27 cellular contexts compared by ENCODE assay signal in genomic region chr3:123641084-123641462, GRCh38. TPM values are rescaled to one million over a fixed set of nuclear protein-coding genes. Genes with fewer than 3 reads are reported as not detected.
A peak's percentile ranks its signal among the peaks of the same experiment; 100 is the strongest.
DNase-seq lines count a peak whose midpoint lies in the region; ATAC-seq and TF ChIP-seq lines count a peak whose summit lies in the region.
"Had no signal": no experiment of that assay in that cellular context is flagged by ENCODE, and none has a peak within 500 bp of the region (broad histone marks: within the 10 kb centered on the region; RNA-seq: fewer than 3 reads in every experiment).

No MANE protein-coding gene starts in this region.

- intact Hi-C loops in stomach (cut with DNase I; ENCODE audit: low total_unique reads) (no loop called here), heart right ventricle (cut with DNase I) (loop anchor here in 1 of 10 donors (10.0 kb wide), 1 partner anchor 334 kb away; no protein-coding TSS in a partner anchor)

- H3K27me3 ChIP-seq in adipocyte (replicated peaks; ENCODE audit: control insufficient read depth, insufficient read depth, low read length) (no peaks in the 10 kb centered on the region), muscle layer of colon (ENCODE audit: control insufficient read depth in 1 of 2, insufficient read depth in 2 of 2, low read length in 2 of 2) (no peaks in the 10 kb centered on the region), stomach (no peaks in the 10 kb centered on the region), heart right ventricle (no peaks in the 10 kb centered on the region)
- H3K27me3 ChIP-seq: neutrophil, Peyer's patch had no signal

- peaks cover 45% of the 10 kb centered on the region for H3K36me3 Mint-ChIP-seq in HFFc6 (ENCODE audit: low read depth)
- H3K36me3 Mint-ChIP-seq in activated naive CD4-positive, alpha-beta T cell treated with anti-CD3 and anti-CD28 coated beads, Interleukin-2, amount 50 U/mL, for 72 hours = no peaks in the 10 kb centered on the region
- H3K36me3 Mint-ChIP-seq: activated naive CD8-positive, alpha-beta T cell; memory B cell; stimulated activated naive B cell treated with anti-CD40 and anti-IgM and Interleukin-4, amounts not matched to agents 10 μg/mL and 1 μg/mL and 100 μg/mL, for 72 hours had no signal

- no peaks in the 10 kb centered on the region for H3K9me3 ChIP-seq in adipocyte (ENCODE audit: control insufficient read depth, low read length)
- no peaks in the 10 kb centered on the region for H3K9me3 ChIP-seq in muscle layer of colon (ENCODE audit: low read length)
- H3K9me3 ChIP-seq in stomach = no peaks in the 10 kb centered on the region
- H3K9me3 ChIP-seq in heart right ventricle = no peaks in the 10 kb centered on the region
- H3K9me3 ChIP-seq: A549, neutrophil, Peyer's patch had no signal

- H3K36me3 ChIP-seq in adipocyte (ENCODE audit: control insufficient read depth, insufficient read depth, low read length, severe bottlenecking) = peaks cover 37% of the 10 kb centered on the region
- peaks cover 62% of the 10 kb centered on the region for H3K36me3 ChIP-seq in muscle layer of colon (ENCODE audit: insufficient read depth, low read length)
- H3K36me3 ChIP-seq in stomach = peaks cover 16 to 66% (median 30%) of the 10 kb centered on the region in 4 donors
- H3K36me3 ChIP-seq in heart right ventricle = peaks cover 0 to 15% (median 0%) of the 10 kb centered on the region in 9 donors
- H3K36me3 ChIP-seq: neutrophil had no signal

- 62 to 86% (median 79%) methylated on average over 2 of the region's 2 CpGs for WGBS in stomach, 5 donors
- whole genome bisulfite sequencing in heart right ventricle, 2 donors = 89 to 92% methylated on average over 2 of the region's 2 CpGs

- H3K4me1 Mint-ChIP-seq in HFFc6 (ENCODE audit: low read depth) = peaks cover 50% of the 10 kb centered on the region
- H3K4me1 Mint-ChIP-seq: memory B cell had no signal

- no peak for ATAC-seq in activated naive CD4-positive, alpha-beta T cell treated with anti-CD3 and anti-CD28 coated beads, Interleukin-2, amount 50 U/mL, for 72 hours
- no peak for ATAC-seq in heart right ventricle
- ATAC-seq in HG03139 (IDR thresholded peaks at IDR 0.05; ENCODE audit: unreplicated experiment) = no peak
- ATAC-seq: A549; activated CD8-positive, alpha-beta T cell treated with anti-CD3 and anti-CD28 coated beads, Interleukin-2, amount 10 ng/mL, durations not matched to agents 7 days and 5 days; effector memory CD8-positive, alpha-beta T cell; HCT116; left lobe of liver; stimulated activated naive B cell treated with anti-CD40 and anti-IgM and Interleukin-4, amounts not matched to agents 10 μg/mL and 1 μg/mL and 100 μg/mL, for 72 hours had no signal

- no peak overlapping the region for H3K4me3 ChIP-seq in adipocyte (ENCODE audit: low read length)
- no peak overlapping the region for H3K4me3 ChIP-seq in muscle layer of colon (ENCODE audit: low read depth in 1 of 2, low read length in 2 of 2)
- H3K4me3 ChIP-seq in stomach = no peak overlapping the region
- no peak overlapping the region for H3K4me3 ChIP-seq in heart right ventricle
- H3K4me3 ChIP-seq: A549, coronary artery, Peyer's patch had no signal

- no peaks in the 10 kb centered on the region for H3K9me3 Mint-ChIP-seq in HFFc6
- H3K9me3 Mint-ChIP-seq in activated naive CD4-positive, alpha-beta T cell treated with anti-CD3 and anti-CD28 coated beads, Interleukin-2, amount 50 U/mL, for 72 hours = no peaks in the 10 kb centered on the region
- H3K9me3 Mint-ChIP-seq: effector memory CD8-positive, alpha-beta T cell; memory B cell; stimulated activated naive B cell treated with anti-CD40 and anti-IgM and Interleukin-4, amounts not matched to agents 10 μg/mL and 1 μg/mL and 100 μg/mL, for 72 hours had no signal

- H3K9ac ChIP-seq in adipocyte (ENCODE audit: low read length) (peak overlapping the region; percentile 80), muscle layer of colon (ENCODE audit: low read length) (peak overlapping the region; percentile 29)

- no peak for TF ChIP-seq EP300 in stomach (IDR thresholded peaks at IDR 0.05)

- peaks cover 64% of the 10 kb centered on the region for H3K4me1 ChIP-seq in adipocyte (ENCODE audit: control insufficient read depth, insufficient read depth, low read length)
- H3K4me1 ChIP-seq in muscle layer of colon (ENCODE audit: insufficient read depth, low read length) = peaks cover 98% of the 10 kb centered on the region
- H3K4me1 ChIP-seq in stomach = peaks cover 0 to 45% (median 17%) of the 10 kb centered on the region in 4 donors
- H3K4me1 ChIP-seq in heart right ventricle = peaks cover 0 to 12% (median 0%) of the 10 kb centered on the region in 9 donors
- H3K4me1 ChIP-seq: A549 had no signal

- peaks cover 18% of the 10 kb centered on the region for H3K27me3 Mint-ChIP-seq in HFFc6 (ENCODE audit: insufficient read depth)
- H3K27me3 Mint-ChIP-seq: activated naive CD8-positive, alpha-beta T cell; stimulated activated naive B cell treated with anti-CD40 and anti-IgM and Interleukin-4, amounts not matched to agents 10 μg/mL and 1 μg/mL and 100 μg/mL, for 72 hours had no signal

- peak overlapping the region; percentile 92 for H3K27ac Mint-ChIP-seq in HFFc6
- H3K27ac Mint-ChIP-seq in activated naive CD4-positive, alpha-beta T cell treated with anti-CD3 and anti-CD28 coated beads, Interleukin-2, amount 50 U/mL, for 72 hours = no peak overlapping the region
- H3K27ac Mint-ChIP-seq: activated CD8-positive, alpha-beta T cell treated with anti-CD3 and anti-CD28 coated beads, Interleukin-2, amount 10 ng/mL, durations not matched to agents 7 days and 5 days; activated naive CD8-positive, alpha-beta T cell; effector memory CD8-positive, alpha-beta T cell; memory B cell; progenitor cell of endocrine pancreas; stimulated activated naive B cell treated with anti-CD40 and anti-IgM and Interleukin-4, amounts not matched to agents 10 μg/mL and 1 μg/mL and 100 μg/mL, for 72 hours had no signal

- no peak for TF ChIP-seq CTCF in HFFc6 (IDR thresholded peaks at IDR 0.05)
- TF ChIP-seq CTCF in stomach (IDR thresholded peaks at IDR 0.05) = no peak
- TF ChIP-seq CTCF in heart right ventricle (IDR thresholded peaks at IDR 0.05) = no peak

- peak overlapping the region; percentile 51; the same call in 1 of the 2 replicates for H3K4me3 Mint-ChIP-seq in HFFc6
- H3K4me3 Mint-ChIP-seq: activated CD8-positive, alpha-beta T cell treated with anti-CD3 and anti-CD28 coated beads, Interleukin-2, amount 10 ng/mL, durations not matched to agents 7 days and 5 days; activated naive CD8-positive, alpha-beta T cell; effector memory CD8-positive, alpha-beta T cell; memory B cell; stimulated activated naive B cell treated with anti-CD40 and anti-IgM and Interleukin-4, amounts not matched to agents 10 μg/mL and 1 μg/mL and 100 μg/mL, for 72 hours had no signal

- H3K27ac ChIP-seq in muscle layer of colon (ENCODE audit: low read depth, low read length) (peak overlapping the region; percentile 62), stomach (peak overlapping the region in 4 of 5 donors; percentile 24 to 82 (median 66)), heart right ventricle (no peak overlapping the region)
- H3K27ac ChIP-seq: A549, neutrophil, VCaP had no signal

- TF ChIP-seq POLR2A in stomach (IDR thresholded peaks at IDR 0.05) = no peak

- DNase-seq in HFFc6 (no peak), adipocyte (ENCODE audit: low read depth) (no peak), stomach (no peak), heart right ventricle (no peak), GM19240 (ENCODE audit: insufficient read length, low spot score) (no peak)
- no peak for DNase-seq in activated naive CD4-positive, alpha-beta T cell treated with anti-CD3 and anti-CD28 coated beads, Interleukin-2, amount 50 U/mL, for 72 hours (ENCODE audit: low spot score in 2 of 2)
- DNase-seq: activated CD4-positive, alpha-beta T cell treated with anti-CD3 and anti-CD28 coated beads for 4 hours; activated CD8-positive, alpha-beta T cell treated with anti-CD3 and anti-CD28 coated beads, Interleukin-2, amount 10 ng/mL, durations not matched to agents 7 days and 5 days; effector memory CD8-positive, alpha-beta T cell; glutamatergic neuron; Kasumi-1; NCI-H1436; Peyer's patch; SHP77 treated with DMSO at 0.1 percent for 48 hours; stimulated activated naive B cell treated with anti-CD40 and anti-IgM and Interleukin-4, amounts not matched to agents 10 μg/mL and 1 μg/mL and 100 μg/mL, for 72 hours; SW 1271 had no signal

RNA-seq across cellular contexts. Expression of gene HACD2, which starts 56.2 kb away (rescaled TPM):
- total RNA-seq in HFFc6 (2021; fragmentation: NEBNext Ultra II Directional; extraction: Animal tissue kit (Norgen Biotek cat#: 25700)) = 10 to 100 TPM; 56.6 to 85.7 (median 75.7) TPM
- total RNA-seq in stomach (10 to 100 TPM in 4 of 5 donors, 1 to 10 TPM in 1; 6.7 to 36.0 (median 22.8) TPM), heart right ventricle (10 to 100 TPM in 7 of 10 donors, 1 to 10 TPM in 3; 6.8 to 14.1 (median 11.0) TPM)
- polyA plus RNA-seq in stomach (10 to 100 TPM in 1 of 3 donors, 1 to 10 TPM in 2; 5.3 to 10.1 (median 7.2) TPM), heart right ventricle (1 to 10 TPM; 7.9 to 8.1 TPM)
- 10 to 100 TPM; 21.7 to 25.5 TPM for total RNA-seq in activated naive CD4-positive, alpha-beta T cell treated with anti-CD3 and anti-CD28 coated beads, Interleukin-2, amount 50 U/mL, for 72 hours

Comparison
In these comparisons a context has a peak if more than half of its experiments do, and no peak if none do; other contexts are left out.
1. H3K27ac ChIP-seq: peak in muscle layer of colon (single experiment) and stomach (4 of 5); none in heart right ventricle (0 of 10).